Comparison of ENCODE assay signal across 12 cellular contexts in the genomic region with DNA sequence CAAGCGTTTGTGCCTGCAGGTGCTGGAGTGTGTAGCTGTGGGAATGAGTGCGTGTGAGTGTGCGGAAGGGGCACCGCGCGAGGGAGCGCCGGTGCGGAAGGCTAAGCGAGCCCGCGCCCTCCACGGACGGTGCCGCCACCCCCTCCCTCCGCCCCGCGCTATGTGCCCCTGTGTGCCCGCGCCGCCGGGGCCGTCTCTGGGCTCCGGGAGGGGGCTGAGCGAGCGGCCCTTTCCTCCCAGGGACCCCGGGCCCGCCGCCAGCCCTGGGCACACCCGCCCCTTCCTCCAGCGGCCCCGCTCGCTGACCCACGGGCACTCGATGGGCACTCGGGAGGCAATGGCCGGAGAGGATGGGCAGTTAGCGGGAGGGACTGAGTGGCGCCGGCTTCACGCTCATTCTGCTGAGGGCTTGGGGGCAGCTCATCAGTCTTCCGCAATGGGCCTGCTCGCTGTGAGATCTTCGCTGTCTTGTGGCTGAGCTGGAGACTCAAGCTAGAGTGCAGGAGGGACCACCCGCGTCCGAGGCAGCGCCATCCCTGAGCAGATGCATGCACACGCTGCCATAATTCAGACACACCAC. TPM values are rescaled to one million over a fixed set of nuclear protein-coding genes. Genes with fewer than 3 reads are reported as not detected.
DNase-seq lines count a peak whose midpoint lies in the region; ATAC-seq and TF ChIP-seq lines count a peak whose summit lies in the region.
"Had no signal": no experiment of that assay in that cellular context is flagged by ENCODE, and none has a peak within 500 bp of the region (broad histone marks: within the 10 kb centered on the region; RNA-seq: fewer than 3 reads in every experiment).

No MANE protein-coding gene starts in this region.

- no peak for TF ChIP-seq CTCF in upper lobe of right lung (IDR thresholded peaks at IDR 0.05)
- TF ChIP-seq CTCF in tibial artery (IDR thresholded peaks at IDR 0.05): no peak

- peak overlapping the region; percentile 48 for H3K27ac ChIP-seq in caudate nucleus (ENCODE audit: low read depth, low read length)
- H3K27ac ChIP-seq in muscle layer of colon (ENCODE audit: low read depth, low read length): no peak overlapping the region
- no peak overlapping the region for H3K27ac ChIP-seq in upper lobe of right lung
- H3K27ac ChIP-seq in tibial artery: no peak overlapping the region
- H3K27ac ChIP-seq: prostate gland had no signal

- H3K9me3 ChIP-seq in muscle layer of colon (ENCODE audit: low read length) (no peaks in the 10 kb centered on the region), upper lobe of right lung (no peaks in the 10 kb centered on the region), tibial artery (no peaks in the 10 kb centered on the region)
- H3K9me3 ChIP-seq: Caco-2, prostate gland had no signal

- H3K4me3 ChIP-seq in muscle layer of colon (ENCODE audit: low read depth in 1 of 2, low read length in 2 of 2) (peak overlapping the region; percentile 15 to 47), upper lobe of right lung (peak overlapping the region; percentile 8), tibial artery (peak overlapping the region in 1 of 2 donors; percentile 23)

- DNase-seq in Right ventricle myocardium superior (peak; percentile 30), Right ventricle myocardium inferior (ENCODE audit: missing footprints) (no peak), caudate nucleus (lab: John Stamatoyannopoulos, UW) (no peak), upper lobe of right lung (no peak), tibial artery (no peak), NCI-H526 (lab: John Stamatoyannopoulos, UW) (no peak)
- DNase-seq: Caco-2, NCI-H226 had no signal

- H3K36me3 ChIP-seq in muscle layer of colon (ENCODE audit: insufficient read depth, low read length) (no peaks in the 10 kb centered on the region), upper lobe of right lung (no peaks in the 10 kb centered on the region), tibial artery (no peaks in the 10 kb centered on the region)
- H3K36me3 ChIP-seq: prostate gland had no signal

- peaks cover 12% of the 10 kb centered on the region for H3K4me1 ChIP-seq in muscle layer of colon (ENCODE audit: insufficient read depth, low read length)
- peaks cover 11% of the 10 kb centered on the region for H3K4me1 ChIP-seq in upper lobe of right lung
- H3K4me1 ChIP-seq in tibial artery: peaks cover 0 to 27% (median 14%) of the 10 kb centered on the region in 4 donors
- H3K4me1 ChIP-seq: Caco-2, prostate gland had no signal

- no peak overlapping the region for H3K9ac ChIP-seq in muscle layer of colon (ENCODE audit: low read length)

- intact Hi-C loops in Right ventricle myocardium superior (cut with DNase I) (no loop called here), Right ventricle myocardium inferior (cut with DNase I) (no loop called here), upper lobe of right lung (cut with DNase I) (no loop called here), tibial artery (cut with DNase I; ENCODE audit: low total_unique reads) (no loop called here)

- peaks cover 47 to 56% of the 10 kb centered on the region in 2 donors for H3K27me3 ChIP-seq in muscle layer of colon (ENCODE audit: control insufficient read depth in 1 of 2, insufficient read depth in 2 of 2, low read length in 2 of 2)
- peaks cover 49% of the 10 kb centered on the region for H3K27me3 ChIP-seq in upper lobe of right lung
- H3K27me3 ChIP-seq in tibial artery: peaks cover 7 to 72% of the 10 kb centered on the region in 2 donors

- no peak for ATAC-seq in Right ventricle myocardium superior (ENCODE audit: poor library complexity)
- no peak for ATAC-seq in Right ventricle myocardium inferior
- peak; percentile 5 for ATAC-seq in upper lobe of right lung
- no peak for ATAC-seq in GM19463 (IDR thresholded peaks at IDR 0.05; ENCODE audit: unreplicated experiment)

RNA-seq across cellular contexts. Expression of a gene that starts 8.6 kb away (rescaled TPM):
- total RNA-seq in Right ventricle myocardium superior (14.7 TPM), Right ventricle myocardium inferior (16.1 TPM), upper lobe of right lung (0.69 TPM)

RNA-seq across cellular contexts. Expression of a gene that starts 43.1 kb away (rescaled TPM):
- not detected for total RNA-seq in Right ventricle myocardium superior
- total RNA-seq in Right ventricle myocardium inferior: not detected
- total RNA-seq in upper lobe of right lung: 31.4 TPM
- total RNA-seq: T-helper 1 cell treated with Interleukin-12 subunit alpha and Interleukin-12 subunit beta and Interleukin-4 antibody, amounts not matched to agents 30 ng/mL and 1 ng/mL, for 36 hours had no signal

Comparison
In these comparisons a context has a peak if more than half of its experiments do, and no peak if none do; other contexts are left out.
1. RNA of a gene that starts 43.1 kb away (total RNA-seq): 31.4 TPM in upper lobe of right lung (single experiment); not detected in Right ventricle myocardium inferior (single experiment) and not detected in Right ventricle myocardium superior (single experiment); every median in the first group is over 10 times any median in the second.